ENCODE assay signal across 1 cellular context in the genomic region with DNA sequence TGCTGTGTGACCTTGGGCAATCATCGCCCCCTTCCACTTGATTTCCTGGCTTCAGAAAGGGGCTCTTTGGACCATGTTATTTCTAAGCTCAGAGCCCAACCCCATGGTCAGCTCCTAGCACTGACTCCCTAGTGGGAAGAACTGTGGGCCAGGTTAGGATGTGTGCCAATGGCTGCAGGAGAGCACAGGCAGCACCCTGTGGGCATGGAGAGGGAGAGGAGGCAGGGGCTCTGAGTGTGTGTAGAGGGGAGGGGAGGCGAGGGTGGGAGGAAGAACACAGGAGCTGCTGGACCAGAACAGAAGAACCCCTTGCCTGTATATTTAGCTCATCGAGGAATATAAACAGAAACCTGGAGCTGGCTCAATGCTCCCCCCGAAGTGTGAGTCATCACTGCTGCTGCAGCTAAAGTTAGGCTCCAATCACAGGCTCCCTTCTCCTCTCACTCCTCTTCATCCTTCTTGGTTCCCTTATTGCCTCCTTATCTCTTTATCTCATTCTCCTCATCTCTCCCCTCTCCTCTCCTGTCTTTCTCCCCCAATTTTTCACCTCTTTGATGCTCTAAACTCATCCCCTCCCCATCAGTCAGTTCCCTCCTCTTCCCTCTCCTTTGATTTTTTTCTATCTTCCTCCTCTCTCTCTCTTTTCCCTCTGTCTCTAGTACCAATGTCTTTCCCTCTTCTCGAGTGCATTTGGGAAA.
TF ChIP-seq lines count a peak whose summit lies in the region.

No MANE protein-coding gene starts in this region.

TF ChIP-seq in H1, 55 proteins besides CTCF, POLR2A, EP300 and RAD21:
- TF ChIP-seq JUND (IDR thresholded peaks at IDR 0.05; ENCODE audit: low read length) = peak; percentile 46; the same call in 1 of the 2 replicates
- TF ChIP-seq SP2 (IDR thresholded peaks at IDR 0.05; ENCODE audit: low read length) = no peak
